In the genomic region with DNA sequence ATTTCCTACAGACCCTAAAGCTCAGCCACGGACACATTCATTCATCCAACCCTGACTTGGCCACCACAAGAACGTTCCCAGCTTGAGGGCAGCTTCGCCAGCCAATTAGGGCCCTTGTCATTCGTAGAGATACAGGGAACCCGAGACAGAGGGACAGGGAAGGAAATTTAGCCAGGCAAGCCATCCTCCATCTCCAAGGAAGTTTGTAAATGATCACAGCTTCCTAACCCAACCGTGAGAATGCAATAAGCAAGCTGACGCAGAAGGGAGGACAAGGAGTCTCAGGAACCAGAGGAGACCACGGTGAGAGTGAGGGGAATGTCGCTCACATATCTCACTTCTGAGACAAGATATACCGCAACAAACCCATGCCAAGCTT, we compare ENCODE assay signal across 1 cellular context.
TF ChIP-seq lines count a peak whose summit lies in the region.

No MANE protein-coding gene starts in this region.

TF ChIP-seq in HepG2, 621 proteins besides CTCF, POLR2A, EP300 and RAD21 (continued from another document):
- TF ChIP-seq, protein P1, sequence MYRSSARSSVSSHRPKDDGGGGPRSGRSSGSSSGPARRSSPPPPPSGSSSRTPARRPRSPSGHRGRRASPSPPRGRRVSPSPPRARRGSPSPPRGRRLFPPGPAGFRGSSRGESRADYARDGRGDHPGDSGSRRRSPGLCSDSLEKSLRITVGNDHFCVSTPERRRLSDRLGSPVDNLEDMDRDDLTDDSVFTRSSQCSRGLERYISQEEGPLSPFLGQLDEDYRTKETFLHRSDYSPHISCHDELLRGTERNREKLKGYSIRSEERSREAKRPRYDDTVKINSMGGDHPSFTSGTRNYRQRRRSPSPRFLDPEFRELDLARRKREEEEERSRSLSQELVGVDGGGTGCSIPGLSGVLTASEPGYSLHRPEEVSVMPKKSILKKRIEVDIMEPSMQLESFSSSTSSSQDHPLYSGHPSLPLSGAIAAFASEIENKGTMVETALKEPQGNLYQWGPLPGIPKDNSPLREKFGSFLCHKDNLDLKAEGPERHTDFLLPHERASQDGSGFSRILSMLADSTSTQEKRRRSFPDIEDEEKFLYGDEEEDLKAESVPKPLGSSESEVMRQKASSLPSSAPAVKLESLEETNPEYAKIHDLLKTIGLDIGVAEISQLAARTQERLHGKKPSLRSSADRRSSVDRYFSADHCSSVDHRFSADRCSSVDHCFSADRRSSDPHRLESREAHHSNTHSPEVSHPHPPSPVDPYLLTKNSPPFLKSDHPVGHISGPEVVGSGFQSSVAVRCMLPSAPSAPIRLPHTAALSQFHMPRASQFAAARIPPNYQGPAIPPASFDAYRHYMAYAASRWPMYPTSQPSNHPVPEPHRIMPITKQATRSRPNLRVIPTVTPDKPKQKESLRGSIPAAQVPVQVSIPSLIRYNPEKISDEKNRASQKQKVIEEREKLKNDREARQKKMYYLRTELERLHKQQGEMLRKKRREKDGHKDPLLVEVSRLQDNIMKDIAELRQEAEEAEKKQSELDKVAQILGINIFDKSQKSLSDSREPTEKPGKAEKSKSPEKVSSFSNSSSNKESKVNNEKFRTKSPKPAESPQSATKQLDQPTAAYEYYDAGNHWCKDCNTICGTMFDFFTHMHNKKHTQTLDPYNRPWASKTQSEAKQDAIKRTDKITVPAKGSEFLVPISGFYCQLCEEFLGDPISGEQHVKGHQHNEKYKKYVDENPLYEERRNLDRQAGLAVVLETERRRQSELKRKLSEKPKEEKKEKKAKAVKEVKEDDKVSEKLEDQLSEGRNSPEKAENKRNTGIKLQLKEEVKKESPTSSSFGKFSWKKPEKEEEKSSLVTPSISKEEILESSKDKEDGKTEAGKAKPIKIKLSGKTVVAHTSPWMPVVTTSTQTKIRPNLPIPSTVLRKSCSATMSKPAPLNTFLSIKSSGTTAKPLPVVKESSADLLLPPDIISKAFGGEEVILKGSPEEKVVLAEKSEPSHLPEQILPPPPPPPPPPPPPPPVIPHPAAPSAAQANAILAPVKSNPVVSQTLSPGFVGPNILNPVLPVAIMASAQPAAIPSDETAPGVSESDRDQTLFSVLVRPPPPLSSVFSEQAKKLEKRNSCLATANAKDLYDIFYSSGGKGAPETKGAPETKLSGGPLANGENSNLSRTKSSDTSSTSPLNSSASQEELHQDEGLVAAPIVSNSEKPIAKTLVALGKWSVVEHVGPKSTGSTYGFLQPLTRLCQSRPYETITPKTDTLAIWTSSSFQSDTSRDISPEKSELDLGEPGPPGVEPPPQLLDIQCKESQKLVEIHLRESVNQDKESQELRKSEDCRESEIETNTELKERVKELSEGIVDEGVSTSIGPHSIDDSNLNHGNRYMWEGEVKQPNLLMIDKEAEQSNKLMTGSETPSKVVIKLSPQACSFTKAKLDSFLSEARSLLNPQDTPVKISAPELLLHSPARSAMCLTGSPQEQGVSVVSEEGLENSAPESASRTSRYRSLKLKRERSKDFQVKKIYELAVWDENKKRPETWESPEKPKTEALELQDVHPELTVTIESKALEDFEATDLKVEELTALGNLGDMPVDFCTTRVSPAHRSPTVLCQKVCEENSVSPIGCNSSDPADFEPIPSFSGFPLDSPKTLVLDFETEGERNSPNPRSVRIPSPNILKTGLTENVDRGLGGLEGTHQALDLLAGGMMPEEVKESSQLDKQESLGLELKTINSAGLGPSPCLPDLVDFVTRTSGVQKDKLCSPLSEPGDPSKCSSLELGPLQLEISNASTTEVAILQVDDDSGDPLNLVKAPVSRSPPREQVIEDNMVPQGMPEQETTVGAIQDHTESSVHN (CRISPR knock-in tag; IDR thresholded peaks at IDR 0.05): peak; percentile 61; the same call in 1 of the 2 replicates
- TF ChIP-seq ZBTB26 (CRISPR knock-in tag; IDR thresholded peaks at IDR 0.05; ENCODE audit: borderline replicate concordance): 0 out of 2 replicates have a peak, but pooled peaks have one; percentile 57
- TF ChIP-seq CBX5 (CRISPR knock-in tag; IDR thresholded peaks at IDR 0.05; ENCODE audit: borderline replicate concordance): 0 out of 2 replicates have a peak, but pooled peaks have one; percentile 15
- no peak for TF ChIP-seq ZNF678 (CRISPR knock-in tag; IDR thresholded peaks at IDR 0.05)
- no peak for TF ChIP-seq ZMYM4 (CRISPR knock-in tag; IDR thresholded peaks at IDR 0.05)
- TF ChIP-seq ZNF784 (CRISPR knock-in tag; IDR thresholded peaks at IDR 0.05; ENCODE audit: borderline replicate concordance): peak; percentile 59; the same call in 1 of the 2 replicates
- TF ChIP-seq HOXD1 (CRISPR knock-in tag; IDR thresholded peaks at IDR 0.05): no peak
- no peak for TF ChIP-seq ZKSCAN5 (CRISPR knock-in tag; IDR thresholded peaks at IDR 0.05)
- TF ChIP-seq ZNF382 (CRISPR knock-in tag; IDR thresholded peaks at IDR 0.05; ENCODE audit: borderline replicate concordance): no peak
- 0 out of 2 replicates have a peak, but pooled peaks have one; percentile 2 for TF ChIP-seq CEBPG (CRISPR knock-in tag; IDR thresholded peaks at IDR 0.05)
- no peak for TF ChIP-seq REXO4 (CRISPR knock-in tag; IDR thresholded peaks at IDR 0.05; ENCODE audit: borderline replicate concordance)
- TF ChIP-seq ZBTB14 (CRISPR knock-in tag; IDR thresholded peaks at IDR 0.05): no peak
- no peak for TF ChIP-seq ZSCAN30 (CRISPR knock-in tag; IDR thresholded peaks at IDR 0.05)
- TF ChIP-seq HMGXB3 (CRISPR knock-in tag; IDR thresholded peaks at IDR 0.05; ENCODE audit: borderline replicate concordance): 0 out of 2 replicates have a peak, but pooled peaks have one; percentile 18
- no peak for TF ChIP-seq ZKSCAN8 (CRISPR knock-in tag; IDR thresholded peaks at IDR 0.05; ENCODE audit: borderline replicate concordance)
- 0 out of 2 replicates have a peak, but pooled peaks have one; percentile 17 for TF ChIP-seq ELF1 (CRISPR knock-in tag; IDR thresholded peaks at IDR 0.05)
- TF ChIP-seq KLF16 (CRISPR knock-in tag; IDR thresholded peaks at IDR 0.05): peak; percentile 1 to 26; a peak in 1 of 4 replicates
- TF ChIP-seq TCF12 (IDR thresholded peaks at IDR 0.05): no peak
- TF ChIP-seq TCF12 (CRISPR knock-in tag; IDR thresholded peaks at IDR 0.05): no peak
- TF ChIP-seq RNF2 (conservative IDR thresholded peaks at IDR 0.05; ENCODE audit: low read depth): no peak
- TF ChIP-seq ZNF782 (CRISPR knock-in tag; IDR thresholded peaks at IDR 0.05; ENCODE audit: borderline replicate concordance): 0 out of 2 replicates have a peak, but pooled peaks have one; percentile 44
- TF ChIP-seq ESRRA (CRISPR knock-in tag; IDR thresholded peaks at IDR 0.05; ENCODE audit: low read depth): no peak
- no peak for TF ChIP-seq KLF11 (CRISPR knock-in tag; IDR thresholded peaks at IDR 0.05)
- TF ChIP-seq ZNF431 (CRISPR knock-in tag; IDR thresholded peaks at IDR 0.05; ENCODE audit: borderline replicate concordance, low read depth): 0 out of 2 replicates have a peak, but pooled peaks have one; percentile 11
- peak; percentile 43; the same call in 1 of the 2 replicates for TF ChIP-seq ZNF281 (CRISPR knock-in tag; IDR thresholded peaks at IDR 0.05; ENCODE audit: borderline replicate concordance)
- TF ChIP-seq ZNF766 (CRISPR knock-in tag; IDR thresholded peaks at IDR 0.05; ENCODE audit: borderline replicate concordance): no peak
TF ChIP-seq in HepG2: peak in this region for 29.
